Comparison of ENCODE assay signal across 9 cellular contexts in genomic region chr9:124657526-124657925, GRCh38.
A peak's percentile ranks its signal among the peaks of the same experiment; 100 is the strongest.
DNase-seq lines count a peak whose midpoint lies in the region; ATAC-seq and TF ChIP-seq lines count a peak whose summit lies in the region.
"Had no signal": no experiment of that assay in that cellular context is flagged by ENCODE, and none has a peak within 500 bp of the region (broad histone marks: within the 10 kb centered on the region; RNA-seq: fewer than 3 reads in every experiment).

No MANE protein-coding gene starts in this region.

- CTCF ChIA-PET in naive thymus-derived CD4-positive, alpha-beta T cell (lab: Charles Lee), result interaction anchor here (1.1 kb wide), 1 partner anchor 21 kb away, joined by 4 read pairs; no protein-coding TSS in a partner anchor

- H3K36me3 Mint-ChIP-seq in naive thymus-derived CD4-positive, alpha-beta T cell, result no peaks in the 10 kb centered on the region

- POLR2A ChIA-PET in naive thymus-derived CD4-positive, alpha-beta T cell (lab: Charles Lee), result interaction anchor here (0.6 to 0.8 kb wide), 2 partner anchors 106 to 1040 kb away, joined by 3 to 5 read pairs; no protein-coding TSS in a partner anchor

- peaks cover 0 to 3% (median 0%) of the 10 kb centered on the region in 11 donors for H3K9me3 Mint-ChIP-seq in naive thymus-derived CD4-positive, alpha-beta T cell
- H3K9me3 Mint-ChIP-seq: H9 had no signal

- peaks cover 19 to 53% (median 35%) of the 10 kb centered on the region in 7 donors for H3K4me1 Mint-ChIP-seq in naive thymus-derived CD4-positive, alpha-beta T cell

- no peak for TF ChIP-seq POLR2A in breast epithelium (IDR thresholded peaks at IDR 0.05)
- TF ChIP-seq POLR2A in transverse colon (IDR thresholded peaks at IDR 0.05), result no peak

- TF ChIP-seq EP300 in transverse colon (IDR thresholded peaks at IDR 0.05; ENCODE audit: low read depth), result no peak

- H3K27ac ChIP-seq in cardiac muscle cell, result peak overlapping the region; percentile 97
- peak overlapping the region; percentile 75 to 86 for H3K27ac ChIP-seq in breast epithelium
- no peak overlapping the region for H3K27ac ChIP-seq in naive thymus-derived CD4-positive, alpha-beta T cell (ENCODE audit: low read depth, low read length)
- H3K27ac ChIP-seq in transverse colon, result peak overlapping the region in 3 of 4 donors; percentile 80 to 86 (median 82)

- no peaks in the 10 kb centered on the region for H3K36me3 ChIP-seq in cardiac muscle cell
- no peaks in the 10 kb centered on the region for H3K36me3 ChIP-seq in breast epithelium
- H3K36me3 ChIP-seq in naive thymus-derived CD4-positive, alpha-beta T cell (ENCODE audit: control insufficient read depth in 2 of 3, insufficient read depth in 3 of 3, low read length in 3 of 3), result no peaks in the 10 kb centered on the region
- no peaks in the 10 kb centered on the region for H3K36me3 ChIP-seq in transverse colon

- peaks cover 0 to 9% (median 0%) of the 10 kb centered on the region in 5 donors for H3K27me3 Mint-ChIP-seq in naive thymus-derived CD4-positive, alpha-beta T cell

- TF ChIP-seq CTCF in cardiac muscle cell (IDR thresholded peaks at IDR 0.05; ENCODE audit: low read depth, low read length) (no peak), breast epithelium (IDR thresholded peaks at IDR 0.05) (no peak), transverse colon (IDR thresholded peaks at IDR 0.05) (no peak)

- H3K9me3 ChIP-seq in cardiac muscle cell (ENCODE audit: low read depth) (no peaks in the 10 kb centered on the region), breast epithelium (no peaks in the 10 kb centered on the region), transverse colon (no peaks in the 10 kb centered on the region)
- no peaks in the 10 kb centered on the region for H3K9me3 ChIP-seq in naive thymus-derived CD4-positive, alpha-beta T cell (ENCODE audit: control insufficient read depth in 2 of 3, low read length in 3 of 3)

- peaks cover 39% of the 10 kb centered on the region for H3K4me1 ChIP-seq in cardiac muscle cell (ENCODE audit: low read depth)
- no peaks in the 10 kb centered on the region for H3K4me1 ChIP-seq in breast epithelium
- peaks cover 0 to 6% of the 10 kb centered on the region in 2 donors for H3K4me1 ChIP-seq in naive thymus-derived CD4-positive, alpha-beta T cell (ENCODE audit: control insufficient read depth in 2 of 2, insufficient read depth in 2 of 2, low read length in 2 of 2)
- H3K4me1 ChIP-seq in transverse colon, result peaks cover 4 to 34% (median 14%) of the 10 kb centered on the region in 4 donors

- 53% methylated on average over 1 of the region's 1 CpG; no CpG with 5 or more reads in 1 of the 2 donors for WGBS in transverse colon (ENCODE audit: low coverage in 1 of 2), 2 donors

- intact Hi-C loops in cardiac septum (cut with DNase I) (loop anchor here (5.0 kb wide), 1 partner anchor 35 kb away; no protein-coding TSS in a partner anchor), breast epithelium (cut with DNase I; ENCODE audit: low total_unique reads) (no loop called here), transverse colon (cut with DNase I; ENCODE audit: low total_unique reads) (no loop called here)
- intact Hi-C loops in naive thymus-derived CD4-positive, alpha-beta T cell (cut with micrococcal nuclease), result loop anchor here in 1 of 2 donors (5.0 kb wide), 1 partner anchor 210 kb away; no protein-coding TSS in a partner anchor

- no peak overlapping the region for H3K4me3 ChIP-seq in cardiac muscle cell
- H3K4me3 ChIP-seq in breast epithelium, result no peak overlapping the region
- no peak overlapping the region for H3K4me3 ChIP-seq in naive thymus-derived CD4-positive, alpha-beta T cell (ENCODE audit: low read length)
- H3K4me3 ChIP-seq in transverse colon, result no peak overlapping the region

- peak overlapping the region in 8 of 9 donors; percentile 5 to 94 (median 88) for H3K27ac Mint-ChIP-seq in naive thymus-derived CD4-positive, alpha-beta T cell

- DNase-seq in cardiac muscle cell (ENCODE audit: low read depth in 1 of 2, low spot score in 1 of 2) (no peak), cardiac septum (ENCODE audit: low spot score) (no peak), breast epithelium (ENCODE audit: low spot score in 2 of 2) (no peak), transverse colon (no peak), glomerular visceral epithelial cell (ENCODE audit: extremely low spot score) (no peak)
- no peak for DNase-seq in naive thymus-derived CD4-positive, alpha-beta T cell

- peak overlapping the region in 7 of 10 donors; percentile 32 to 95 (median 94) for H3K4me3 Mint-ChIP-seq in naive thymus-derived CD4-positive, alpha-beta T cell

- H3K27me3 ChIP-seq in cardiac muscle cell (no peaks in the 10 kb centered on the region), breast epithelium (no peaks in the 10 kb centered on the region), transverse colon (no peaks in the 10 kb centered on the region)
- no peaks in the 10 kb centered on the region for H3K27me3 ChIP-seq in naive thymus-derived CD4-positive, alpha-beta T cell (ENCODE audit: control insufficient read depth in 2 of 2, insufficient read depth in 2 of 2, low read length in 2 of 2)

- ATAC-seq in naive thymus-derived CD4-positive, alpha-beta T cell, result no peak
- ATAC-seq in HG03442 (IDR thresholded peaks at IDR 0.05; ENCODE audit: unreplicated experiment), result no peak
- ATAC-seq in GM18858 (IDR thresholded peaks at IDR 0.05; ENCODE audit: unreplicated experiment), result no peak

- in situ Hi-C loops in transverse colon (cut with MboI; ENCODE audit: low pct_ligation_motif_present in 1 of 4, low pct_unique_long_range_greater_than_20kb in 1 of 4, low sequenced_read_pairs in 3 of 4), result no loop called here
